In the genomic region with DNA sequence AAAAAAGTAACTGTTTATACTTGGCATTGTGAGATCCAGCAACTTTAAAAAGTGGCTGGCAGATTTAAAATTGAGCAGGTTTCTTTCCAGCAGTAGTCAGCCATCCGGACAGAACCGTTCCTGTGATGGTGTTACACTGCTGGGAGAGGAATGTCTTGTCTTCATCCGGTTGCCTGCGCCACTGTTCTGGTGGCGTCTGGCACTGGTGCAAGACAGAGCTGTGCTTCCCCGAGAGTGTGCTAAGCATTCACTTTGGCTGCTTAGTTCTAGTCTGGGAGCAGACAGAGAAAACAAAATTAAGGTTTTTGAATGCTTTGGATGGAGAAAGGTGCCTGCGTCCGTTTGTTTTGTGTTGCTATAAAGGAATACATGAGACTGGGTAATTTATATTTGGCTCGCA, we compare ENCODE assay signal across 15 cellular contexts. TPM values are rescaled to one million over a fixed set of nuclear protein-coding genes. Genes with fewer than 3 reads are reported as not detected.
DNase-seq lines count a peak whose midpoint lies in the region; ATAC-seq, FAIRE-seq and TF ChIP-seq lines count a peak whose summit lies in the region.
"Had no signal": no experiment of that assay in that cellular context is flagged by ENCODE, and none has a peak within 500 bp of the region (broad histone marks: within the 10 kb centered on the region; RNA-seq: fewer than 3 reads in every experiment).

No MANE protein-coding gene starts in this region.

- intact Hi-C loops in stomach (cut with DNase I; ENCODE audit: low total_unique reads): no loop called here

- H3K36me3 ChIP-seq in astrocyte (ENCODE audit: insufficient read depth, low read length): peaks cover 5% of the 10 kb centered on the region
- H3K36me3 ChIP-seq in stomach: peaks cover 16 to 37% (median 31%) of the 10 kb centered on the region in 4 donors

- peaks cover 54% of the 10 kb centered on the region for H4K20me1 ChIP-seq in astrocyte (ENCODE audit: insufficient read depth, low read length)

- TF ChIP-seq POLR2A in stomach (IDR thresholded peaks at IDR 0.05): no peak

- H3K27me3 ChIP-seq in astrocyte (ENCODE audit: insufficient read depth, low read length): no peaks in the 10 kb centered on the region
- H3K27me3 ChIP-seq in stomach: no peaks in the 10 kb centered on the region
- H3K27me3 ChIP-seq: SJSA1 had no signal

- H3K79me2 ChIP-seq in astrocyte (ENCODE audit: insufficient read depth, low read length): peaks cover 72% of the 10 kb centered on the region

- peaks cover 18% of the 10 kb centered on the region for H3K36me3 Mint-ChIP-seq in astrocyte (ENCODE audit: low read depth, unreplicated experiment)

- H3K9me3 Mint-ChIP-seq in astrocyte (ENCODE audit: unreplicated experiment): no peaks in the 10 kb centered on the region

- H3K9ac ChIP-seq in astrocyte (ENCODE audit: low read length): no peak overlapping the region

- H3K27ac ChIP-seq in astrocyte (ENCODE audit: low read depth, low read length): no peak overlapping the region
- H3K27ac ChIP-seq in stomach: peak overlapping the region in 3 of 5 donors; percentile 13 to 52 (median 33)
- H3K27ac ChIP-seq: SJSA1 had no signal

- no peak overlapping the region for H3K4me3 Mint-ChIP-seq in astrocyte (ENCODE audit: unreplicated experiment)
- H3K4me3 Mint-ChIP-seq: CD4-positive, CD25-positive, alpha-beta regulatory T cell had no signal

- TF ChIP-seq EP300 in stomach (IDR thresholded peaks at IDR 0.05): no peak

- no peaks in the 10 kb centered on the region for H3K9me3 ChIP-seq in astrocyte (ENCODE audit: insufficient read depth, low read depth, low read length)
- no peaks in the 10 kb centered on the region for H3K9me3 ChIP-seq in stomach
- H3K9me3 ChIP-seq: SJSA1 had no signal

- DNase-seq in astrocyte (ENCODE audit: low read depth) (peak; percentile 30), fibroblast of the aortic adventitia (ENCODE audit: low read depth) (peak; percentile 16), medulla oblongata (ENCODE audit: extremely low spot score) (peak; percentile 69), stomach (no peak)
- DNase-seq: activated naive CD4-positive, alpha-beta T cell treated with anti-CD3 and anti-CD28 coated beads, Interleukin-2, amount 50 U/mL, for 16 hours; CD4-positive, CD25-positive, alpha-beta regulatory T cell; NCI-H2107; stimulated activated naive CD4-positive, alpha-beta T cell treated with Interleukin-2 at 50 U/mL for 16 hours had no signal

- WGBS in stomach, 5 donors: 64 to 95% (median 90%) methylated on average over 9 of the region's 9 CpGs

- H3K27me3 Mint-ChIP-seq in astrocyte (ENCODE audit: low read depth, unreplicated experiment): no peaks in the 10 kb centered on the region
- H3K27me3 Mint-ChIP-seq: CD4-positive, CD25-positive, alpha-beta regulatory T cell had no signal

- H3K4me3 ChIP-seq in astrocyte (ENCODE audit: insufficient read depth, low read depth, low read length) (no peak overlapping the region), fibroblast of the aortic adventitia (ENCODE audit: low read depth, low read length) (no peak overlapping the region), stomach (no peak overlapping the region)
- H3K4me3 ChIP-seq: coronary artery, GM12878, SJSA1 had no signal

- no peak overlapping the region for H2AFZ ChIP-seq in astrocyte (ENCODE audit: low read depth, low read length)

- no peak for FAIRE-seq in astrocyte (lab: Jason Lieb, UNC)
- FAIRE-seq: TTC549 had no signal

- H3K27ac Mint-ChIP-seq in astrocyte (ENCODE audit: unreplicated experiment): no peak overlapping the region

- H3K4me1 ChIP-seq in astrocyte (ENCODE audit: insufficient read depth, low read length) (peaks cover 14% of the 10 kb centered on the region), stomach (peaks cover 22 to 62% (median 36%) of the 10 kb centered on the region in 4 donors)

- ATAC-seq in GM21786 (IDR thresholded peaks at IDR 0.05; ENCODE audit: unreplicated experiment): no peak
- ATAC-seq in HG02970 (IDR thresholded peaks at IDR 0.05; ENCODE audit: low FRiP score, unreplicated experiment): no peak
- no peak for ATAC-seq in HG02870 (IDR thresholded peaks at IDR 0.05; ENCODE audit: unreplicated experiment)
- ATAC-seq: GM12878 had no signal

- no peak overlapping the region for H3K4me2 ChIP-seq in astrocyte (ENCODE audit: low read length)

- H3K4me1 Mint-ChIP-seq in astrocyte (ENCODE audit: low read depth, unreplicated experiment): peaks cover 18% of the 10 kb centered on the region

- TF ChIP-seq CTCF in astrocyte (IDR thresholded peaks at IDR 0.05; ENCODE audit: insufficient read depth, low read depth, low read length) (no peak), fibroblast of the aortic adventitia (IDR thresholded peaks at IDR 0.05; ENCODE audit: insufficient read depth, low read length) (no peak), stomach (IDR thresholded peaks at IDR 0.05) (no peak)

RNA-seq across cellular contexts. Expression of gene CREBRF, which starts 35.5 kb away (rescaled TPM):
- 10.0 and 10.1 TPM in 2 replicates for total RNA-seq in astrocyte
- total RNA-seq in fibroblast of the aortic adventitia (ENCODE audit: low replicate concordance): 29.7 and 33.8 TPM in 2 replicates
- total RNA-seq in stomach: 10 to 100 TPM in 4 of 5 donors, 1 to 10 TPM in 1; 9.4 to 42.3 (median 33.0) TPM
- polyA plus RNA-seq in stomach: 1 to 10 TPM; 3.2 to 4.1 (median 4.0) TPM

RNA-seq across cellular contexts. Expression of gene ATP6V0E1, which starts 37.1 kb away (rescaled TPM):
- total RNA-seq in astrocyte (309 and 327 TPM in 2 replicates), fibroblast of the aortic adventitia (ENCODE audit: low replicate concordance) (224 and 229 TPM in 2 replicates), stomach (100 to 1,000 TPM in 4 of 5 donors, 10 to 100 TPM in 1; 18.0 to 134 (median 127) TPM)
- polyA plus RNA-seq in stomach: 100 to 1,000 TPM; 158 to 328 (median 246) TPM
